1 cellular context compared by ENCODE assay signal in the genomic region with DNA sequence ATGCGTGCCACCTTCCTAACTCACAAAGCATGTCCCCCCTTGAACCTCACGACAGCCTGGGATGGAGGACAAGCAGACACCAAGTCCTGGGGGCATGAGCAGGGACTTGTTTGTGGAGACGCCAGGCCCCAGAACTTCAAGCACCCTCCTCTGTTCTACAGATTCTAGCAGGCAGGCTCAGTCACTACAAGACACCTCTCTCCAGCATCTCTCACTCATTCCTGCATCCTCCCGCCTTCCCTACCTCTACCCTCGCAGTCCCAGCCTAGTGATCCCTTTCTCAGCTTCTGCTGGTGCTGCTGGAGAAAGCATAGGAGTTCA.
A peak's percentile ranks its signal among the peaks of the same experiment; 100 is the strongest.
TF ChIP-seq lines count a peak whose summit lies in the region.

No MANE protein-coding gene starts in this region.

TF ChIP-seq in HepG2, 621 proteins besides CTCF, POLR2A, EP300 and RAD21 (continues in another document):
- TF ChIP-seq ZNF777 (CRISPR knock-in tag; IDR thresholded peaks at IDR 0.05): no peak
- TF ChIP-seq, protein P1, sequence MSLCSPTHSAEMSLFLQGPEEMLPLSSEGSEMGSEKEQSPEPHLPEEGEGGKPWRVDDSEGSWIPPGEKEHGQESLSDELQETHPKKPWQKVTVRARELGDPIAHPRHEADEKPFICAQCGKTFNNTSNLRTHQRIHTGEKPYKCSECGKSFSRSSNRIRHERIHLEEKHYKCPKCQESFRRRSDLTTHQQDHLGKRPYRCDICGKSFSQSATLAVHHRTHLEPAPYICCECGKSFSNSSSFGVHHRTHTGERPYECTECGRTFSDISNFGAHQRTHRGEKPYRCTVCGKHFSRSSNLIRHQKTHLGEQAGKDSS (CRISPR knock-in tag; IDR thresholded peaks at IDR 0.05; ENCODE audit: borderline replicate concordance, low read depth): no peak
- no peak for TF ChIP-seq ZFP36L2 (CRISPR knock-in tag; IDR thresholded peaks at IDR 0.05)
- TF ChIP-seq RCOR2 (CRISPR knock-in tag; IDR thresholded peaks at IDR 0.05): no peak
- no peak for TF ChIP-seq ZNF256 (CRISPR knock-in tag; conservative IDR thresholded peaks at IDR 0.05)
- no peak for TF ChIP-seq PCBP1 (IDR thresholded peaks at IDR 0.05; ENCODE audit: borderline replicate concordance, low read depth, low read length)
- no peak for TF ChIP-seq POLR2AphosphoS5 (IDR thresholded peaks at IDR 0.05; ENCODE audit: low read depth, low read length)
- no peak for TF ChIP-seq KLF16 (CRISPR knock-in tag; IDR thresholded peaks at IDR 0.05)
- TF ChIP-seq ZNF564 (CRISPR knock-in tag; IDR thresholded peaks at IDR 0.05): 0 out of 2 replicates have a peak, but pooled peaks have one; percentile 23
- TF ChIP-seq, protein P2, sequence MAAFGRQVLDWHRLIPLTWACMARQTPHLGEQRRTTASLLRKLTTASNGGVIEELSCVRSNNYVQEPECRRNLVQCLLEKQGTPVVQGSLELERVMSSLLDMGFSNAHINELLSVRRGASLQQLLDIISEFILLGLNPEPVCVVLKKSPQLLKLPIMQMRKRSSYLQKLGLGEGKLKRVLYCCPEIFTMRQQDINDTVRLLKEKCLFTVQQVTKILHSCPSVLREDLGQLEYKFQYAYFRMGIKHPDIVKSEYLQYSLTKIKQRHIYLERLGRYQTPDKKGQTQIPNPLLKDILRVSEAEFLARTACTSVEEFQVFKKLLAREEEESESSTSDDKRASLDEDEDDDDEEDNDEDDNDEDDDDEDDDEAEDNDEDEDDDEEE (CRISPR knock-in tag; IDR thresholded peaks at IDR 0.05): 0 out of 2 replicates have a peak, but pooled peaks have one; percentile 13
- TF ChIP-seq ZFY (CRISPR knock-in tag; IDR thresholded peaks at IDR 0.05): no peak
- no peak for TF ChIP-seq FOXC1 (CRISPR knock-in tag; IDR thresholded peaks at IDR 0.05; ENCODE audit: borderline replicate concordance)
- no peak for TF ChIP-seq ZBTB7B (CRISPR knock-in tag; IDR thresholded peaks at IDR 0.05)
- TF ChIP-seq, protein P3, sequence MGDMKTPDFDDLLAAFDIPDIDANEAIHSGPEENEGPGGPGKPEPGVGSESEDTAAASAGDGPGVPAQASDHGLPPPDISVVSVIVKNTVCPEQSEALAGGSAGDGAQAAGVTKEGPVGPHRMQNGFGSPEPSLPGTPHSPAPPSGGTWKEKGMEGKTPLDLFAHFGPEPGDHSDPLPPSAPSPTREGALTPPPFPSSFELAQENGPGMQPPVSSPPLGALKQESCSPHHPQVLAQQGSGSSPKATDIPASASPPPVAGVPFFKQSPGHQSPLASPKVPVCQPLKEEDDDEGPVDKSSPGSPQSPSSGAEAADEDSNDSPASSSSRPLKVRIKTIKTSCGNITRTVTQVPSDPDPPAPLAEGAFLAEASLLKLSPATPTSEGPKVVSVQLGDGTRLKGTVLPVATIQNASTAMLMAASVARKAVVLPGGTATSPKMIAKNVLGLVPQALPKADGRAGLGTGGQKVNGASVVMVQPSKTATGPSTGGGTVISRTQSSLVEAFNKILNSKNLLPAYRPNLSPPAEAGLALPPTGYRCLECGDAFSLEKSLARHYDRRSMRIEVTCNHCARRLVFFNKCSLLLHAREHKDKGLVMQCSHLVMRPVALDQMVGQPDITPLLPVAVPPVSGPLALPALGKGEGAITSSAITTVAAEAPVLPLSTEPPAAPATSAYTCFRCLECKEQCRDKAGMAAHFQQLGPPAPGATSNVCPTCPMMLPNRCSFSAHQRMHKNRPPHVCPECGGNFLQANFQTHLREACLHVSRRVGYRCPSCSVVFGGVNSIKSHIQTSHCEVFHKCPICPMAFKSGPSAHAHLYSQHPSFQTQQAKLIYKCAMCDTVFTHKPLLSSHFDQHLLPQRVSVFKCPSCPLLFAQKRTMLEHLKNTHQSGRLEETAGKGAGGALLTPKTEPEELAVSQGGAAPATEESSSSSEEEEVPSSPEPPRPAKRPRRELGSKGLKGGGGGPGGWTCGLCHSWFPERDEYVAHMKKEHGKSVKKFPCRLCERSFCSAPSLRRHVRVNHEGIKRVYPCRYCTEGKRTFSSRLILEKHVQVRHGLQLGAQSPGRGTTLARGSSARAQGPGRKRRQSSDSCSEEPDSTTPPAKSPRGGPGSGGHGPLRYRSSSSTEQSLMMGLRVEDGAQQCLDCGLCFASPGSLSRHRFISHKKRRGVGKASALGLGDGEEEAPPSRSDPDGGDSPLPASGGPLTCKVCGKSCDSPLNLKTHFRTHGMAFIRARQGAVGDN (CRISPR knock-in tag; IDR thresholded peaks at IDR 0.05): peak; percentile 30; the same call in 1 of the 2 replicates
- TF ChIP-seq, protein P4, sequence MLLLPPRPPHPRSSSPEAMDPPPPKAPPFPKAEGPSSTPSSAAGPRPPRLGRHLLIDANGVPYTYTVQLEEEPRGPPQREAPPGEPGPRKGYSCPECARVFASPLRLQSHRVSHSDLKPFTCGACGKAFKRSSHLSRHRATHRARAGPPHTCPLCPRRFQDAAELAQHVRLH (CRISPR knock-in tag; IDR thresholded peaks at IDR 0.05; ENCODE audit: borderline replicate concordance, low read depth): 0 out of 2 replicates have a peak, but pooled peaks have one; percentile 17
- TF ChIP-seq PHF20 (CRISPR knock-in tag; IDR thresholded peaks at IDR 0.05): 0 out of 2 replicates have a peak, but pooled peaks have one; percentile 10
- TF ChIP-seq, protein P5, sequence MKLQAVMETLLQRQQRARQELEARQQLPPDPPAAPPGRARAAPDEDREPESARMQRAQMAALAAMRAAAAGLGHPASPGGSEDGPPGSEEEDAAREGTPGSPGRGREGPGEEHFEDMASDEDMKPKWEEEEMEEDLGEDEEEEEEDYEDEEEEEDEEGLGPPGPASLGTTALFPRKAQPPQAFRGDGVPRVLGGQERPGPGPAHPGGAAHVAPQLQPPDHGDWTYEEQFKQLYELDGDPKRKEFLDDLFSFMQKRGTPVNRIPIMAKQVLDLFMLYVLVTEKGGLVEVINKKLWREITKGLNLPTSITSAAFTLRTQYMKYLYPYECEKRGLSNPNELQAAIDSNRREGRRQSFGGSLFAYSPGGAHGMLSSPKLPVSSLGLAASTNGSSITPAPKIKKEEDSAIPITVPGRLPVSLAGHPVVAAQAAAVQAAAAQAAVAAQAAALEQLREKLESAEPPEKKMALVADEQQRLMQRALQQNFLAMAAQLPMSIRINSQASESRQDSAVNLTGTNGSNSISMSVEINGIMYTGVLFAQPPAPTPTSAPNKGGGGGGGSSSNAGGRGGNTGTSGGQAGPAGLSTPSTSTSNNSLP (IDR thresholded peaks at IDR 0.05; ENCODE audit: low read depth, low read length): 0 out of 2 replicates have a peak, but pooled peaks have one; percentile 9
- TF ChIP-seq, protein P6, sequence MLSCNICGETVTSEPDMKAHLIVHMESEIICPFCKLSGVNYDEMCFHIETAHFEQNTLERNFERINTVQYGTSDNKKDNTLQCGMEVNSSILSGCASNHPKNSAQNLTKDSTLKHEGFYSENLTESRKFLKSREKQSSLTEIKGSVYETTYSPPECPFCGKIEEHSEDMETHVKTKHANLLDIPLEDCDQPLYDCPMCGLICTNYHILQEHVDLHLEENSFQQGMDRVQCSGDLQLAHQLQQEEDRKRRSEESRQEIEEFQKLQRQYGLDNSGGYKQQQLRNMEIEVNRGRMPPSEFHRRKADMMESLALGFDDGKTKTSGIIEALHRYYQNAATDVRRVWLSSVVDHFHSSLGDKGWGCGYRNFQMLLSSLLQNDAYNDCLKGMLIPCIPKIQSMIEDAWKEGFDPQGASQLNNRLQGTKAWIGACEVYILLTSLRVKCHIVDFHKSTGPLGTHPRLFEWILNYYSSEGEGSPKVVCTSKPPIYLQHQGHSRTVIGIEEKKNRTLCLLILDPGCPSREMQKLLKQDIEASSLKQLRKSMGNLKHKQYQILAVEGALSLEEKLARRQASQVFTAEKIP (CRISPR knock-in tag; IDR thresholded peaks at IDR 0.05; ENCODE audit: borderline replicate concordance): no peak
- TF ChIP-seq FOXJ3 (CRISPR knock-in tag; IDR thresholded peaks at IDR 0.05; ENCODE audit: borderline replicate concordance): no peak
- 0 out of 2 replicates have a peak, but pooled peaks have one; percentile 32 for TF ChIP-seq ZNF451 (CRISPR knock-in tag; IDR thresholded peaks at IDR 0.05)
- TF ChIP-seq ZNF567 (CRISPR knock-in tag; IDR thresholded peaks at IDR 0.05; ENCODE audit: borderline replicate concordance): no peak
- TF ChIP-seq, protein P7, sequence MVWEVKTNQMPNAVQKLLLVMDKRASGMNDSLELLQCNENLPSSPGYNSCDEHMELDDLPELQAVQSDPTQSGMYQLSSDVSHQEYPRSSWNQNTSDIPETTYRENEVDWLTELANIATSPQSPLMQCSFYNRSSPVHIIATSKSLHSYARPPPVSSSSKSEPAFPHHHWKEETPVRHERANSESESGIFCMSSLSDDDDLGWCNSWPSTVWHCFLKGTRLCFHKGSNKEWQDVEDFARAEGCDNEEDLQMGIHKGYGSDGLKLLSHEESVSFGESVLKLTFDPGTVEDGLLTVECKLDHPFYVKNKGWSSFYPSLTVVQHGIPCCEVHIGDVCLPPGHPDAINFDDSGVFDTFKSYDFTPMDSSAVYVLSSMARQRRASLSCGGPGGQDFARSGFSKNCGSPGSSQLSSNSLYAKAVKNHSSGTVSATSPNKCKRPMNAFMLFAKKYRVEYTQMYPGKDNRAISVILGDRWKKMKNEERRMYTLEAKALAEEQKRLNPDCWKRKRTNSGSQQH (CRISPR knock-in tag; IDR thresholded peaks at IDR 0.05; ENCODE audit: low read depth): no peak
- TF ChIP-seq SMYD3 (CRISPR knock-in tag; IDR thresholded peaks at IDR 0.05): no peak
- TF ChIP-seq, protein P8, sequence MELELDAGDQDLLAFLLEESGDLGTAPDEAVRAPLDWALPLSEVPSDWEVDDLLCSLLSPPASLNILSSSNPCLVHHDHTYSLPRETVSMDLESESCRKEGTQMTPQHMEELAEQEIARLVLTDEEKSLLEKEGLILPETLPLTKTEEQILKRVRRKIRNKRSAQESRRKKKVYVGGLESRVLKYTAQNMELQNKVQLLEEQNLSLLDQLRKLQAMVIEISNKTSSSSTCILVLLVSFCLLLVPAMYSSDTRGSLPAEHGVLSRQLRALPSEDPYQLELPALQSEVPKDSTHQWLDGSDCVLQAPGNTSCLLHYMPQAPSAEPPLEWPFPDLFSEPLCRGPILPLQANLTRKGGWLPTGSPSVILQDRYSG (CRISPR knock-in tag; IDR thresholded peaks at IDR 0.05): no peak
- TF ChIP-seq POLR2AphosphoS2 (IDR thresholded peaks at IDR 0.05; ENCODE audit: low read depth, low read length): no peak
- TF ChIP-seq SIX1 (CRISPR knock-in tag; IDR thresholded peaks at IDR 0.05; ENCODE audit: borderline replicate concordance): no peak
- TF ChIP-seq, protein P9, sequence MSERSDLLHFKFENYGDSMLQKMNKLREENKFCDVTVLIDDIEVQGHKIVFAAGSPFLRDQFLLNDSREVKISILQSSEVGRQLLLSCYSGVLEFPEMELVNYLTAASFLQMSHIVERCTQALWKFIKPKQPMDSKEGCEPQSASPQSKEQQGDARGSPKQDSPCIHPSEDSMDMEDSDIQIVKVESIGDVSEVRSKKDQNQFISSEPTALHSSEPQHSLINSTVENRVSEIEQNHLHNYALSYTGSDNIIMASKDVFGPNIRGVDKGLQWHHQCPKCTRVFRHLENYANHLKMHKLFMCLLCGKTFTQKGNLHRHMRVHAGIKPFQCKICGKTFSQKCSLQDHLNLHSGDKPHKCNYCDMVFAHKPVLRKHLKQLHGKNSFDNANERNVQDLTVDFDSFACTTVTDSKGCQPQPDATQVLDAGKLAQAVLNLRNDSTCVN (CRISPR knock-in tag; IDR thresholded peaks at IDR 0.05; ENCODE audit: borderline replicate concordance): no peak
- TF ChIP-seq ZFYVE20 (CRISPR knock-in tag; IDR thresholded peaks at IDR 0.05; ENCODE audit: borderline replicate concordance, low read depth): no peak
- no peak for TF ChIP-seq GPN1 (CRISPR knock-in tag; IDR thresholded peaks at IDR 0.05; ENCODE audit: borderline replicate concordance)
- TF ChIP-seq CBX5 (CRISPR knock-in tag; IDR thresholded peaks at IDR 0.05; ENCODE audit: borderline replicate concordance): peak; percentile 60
- TF ChIP-seq, protein P10, sequence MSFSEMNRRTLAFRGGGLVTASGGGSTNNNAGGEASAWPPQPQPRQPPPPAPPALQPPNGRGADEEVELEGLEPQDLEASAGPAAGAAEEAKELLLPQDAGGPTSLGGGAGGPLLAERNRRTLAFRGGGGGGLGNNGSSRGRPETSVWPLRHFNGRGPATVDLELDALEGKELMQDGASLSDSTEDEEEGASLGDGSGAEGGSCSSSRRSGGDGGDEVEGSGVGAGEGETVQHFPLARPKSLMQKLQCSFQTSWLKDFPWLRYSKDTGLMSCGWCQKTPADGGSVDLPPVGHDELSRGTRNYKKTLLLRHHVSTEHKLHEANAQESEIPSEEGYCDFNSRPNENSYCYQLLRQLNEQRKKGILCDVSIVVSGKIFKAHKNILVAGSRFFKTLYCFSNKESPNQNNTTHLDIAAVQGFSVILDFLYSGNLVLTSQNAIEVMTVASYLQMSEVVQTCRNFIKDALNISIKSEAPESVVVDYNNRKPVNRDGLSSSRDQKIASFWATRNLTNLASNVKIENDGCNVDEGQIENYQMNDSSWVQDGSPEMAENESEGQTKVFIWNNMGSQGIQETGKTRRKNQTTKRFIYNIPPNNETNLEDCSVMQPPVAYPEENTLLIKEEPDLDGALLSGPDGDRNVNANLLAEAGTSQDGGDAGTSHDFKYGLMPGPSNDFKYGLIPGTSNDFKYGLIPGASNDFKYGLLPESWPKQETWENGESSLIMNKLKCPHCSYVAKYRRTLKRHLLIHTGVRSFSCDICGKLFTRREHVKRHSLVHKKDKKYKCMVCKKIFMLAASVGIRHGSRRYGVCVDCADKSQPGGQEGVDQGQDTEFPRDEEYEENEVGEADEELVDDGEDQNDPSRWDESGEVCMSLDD (CRISPR knock-in tag; IDR thresholded peaks at IDR 0.05; ENCODE audit: borderline replicate concordance): no peak
- TF ChIP-seq SNAPC2 (CRISPR knock-in tag; IDR thresholded peaks at IDR 0.05): no peak
- TF ChIP-seq NFE2L2 (IDR thresholded peaks at IDR 0.05; ENCODE audit: low read length): 0 out of 2 replicates have a peak, but pooled peaks have one; percentile 0
- no peak for TF ChIP-seq RFXANK (CRISPR knock-in tag; IDR thresholded peaks at IDR 0.05)
- no peak for TF ChIP-seq HNRNPK (IDR thresholded peaks at IDR 0.05; ENCODE audit: low read depth, low read length, poor library complexity, severe bottlenecking)
- no peak for TF ChIP-seq RFX5 (IDR thresholded peaks at IDR 0.05; ENCODE audit: low read depth, low read length)
- no peak for TF ChIP-seq NPAS2 (CRISPR knock-in tag; IDR thresholded peaks at IDR 0.05; ENCODE audit: borderline replicate concordance)
- TF ChIP-seq ARHGAP35 (CRISPR knock-in tag; IDR thresholded peaks at IDR 0.05; ENCODE audit: borderline replicate concordance): no peak
- TF ChIP-seq ZNF616 (CRISPR knock-in tag; IDR thresholded peaks at IDR 0.05; ENCODE audit: low read depth): no peak
- no peak for TF ChIP-seq IKZF1 (IDR thresholded peaks at IDR 0.05)
- TF ChIP-seq HES4 (CRISPR knock-in tag; IDR thresholded peaks at IDR 0.05; ENCODE audit: borderline replicate concordance): 0 out of 2 replicates have a peak, but pooled peaks have one; percentile 10
- no peak for TF ChIP-seq ZNF782 (CRISPR knock-in tag; IDR thresholded peaks at IDR 0.05; ENCODE audit: borderline replicate concordance)
- TF ChIP-seq ZFAT (CRISPR knock-in tag; conservative IDR thresholded peaks at IDR 0.05): no peak
- TF ChIP-seq CENPT (CRISPR knock-in tag; IDR thresholded peaks at IDR 0.05; ENCODE audit: low read depth): no peak
- TF ChIP-seq SP4 (CRISPR knock-in tag; IDR thresholded peaks at IDR 0.05): peak; percentile 42; the same call in 1 of the 2 replicates
- no peak for TF ChIP-seq ZNF674 (CRISPR knock-in tag; IDR thresholded peaks at IDR 0.05; ENCODE audit: low read depth)
